In the genomic region with DNA sequence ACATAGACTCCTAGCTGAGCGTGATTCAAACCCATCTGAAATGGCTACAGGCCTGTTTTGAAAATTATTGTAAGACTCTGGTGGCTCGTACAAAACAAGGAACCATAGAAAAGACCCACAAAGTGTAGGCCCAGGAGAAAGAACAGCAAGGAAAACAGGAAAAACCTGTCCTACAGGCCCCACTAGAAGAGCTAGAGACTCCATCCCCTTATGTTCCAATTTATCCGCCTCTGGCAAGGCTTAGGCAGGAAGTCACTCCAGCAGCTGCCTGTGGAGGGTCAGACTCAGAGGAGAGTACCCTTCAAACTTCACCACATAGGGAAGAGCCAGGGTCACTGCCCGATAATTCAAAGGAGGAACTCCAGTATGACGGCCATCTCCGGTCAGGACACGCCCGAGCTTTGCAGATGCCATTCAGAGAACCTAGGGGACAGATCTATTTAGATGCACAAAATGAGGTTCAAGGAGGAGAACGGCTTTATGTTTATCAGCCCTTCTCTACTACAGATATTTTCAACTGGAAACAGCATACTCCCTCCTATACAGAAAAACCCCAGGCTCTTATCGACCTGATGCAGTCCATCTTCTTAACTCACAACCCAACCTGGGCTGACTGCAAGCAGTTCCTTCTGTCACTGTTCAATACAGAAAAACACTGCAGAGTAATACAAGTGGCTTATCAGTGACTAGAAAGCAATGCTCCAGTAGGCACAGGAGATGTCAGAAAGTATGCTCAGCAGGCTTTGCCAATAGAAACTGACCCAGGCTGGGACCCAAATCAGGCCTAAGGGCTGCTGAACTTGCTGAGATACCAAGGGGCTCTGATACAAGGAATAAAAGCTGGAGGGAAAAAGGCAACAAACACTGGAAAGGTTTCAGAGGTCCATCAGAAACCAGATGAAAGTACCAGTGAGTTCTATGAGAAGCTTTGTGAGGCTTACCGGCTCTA, we compare ENCODE assay signal across 21 cellular contexts. TPM values are rescaled to one million over a fixed set of nuclear protein-coding genes. Genes with fewer than 3 reads are reported as not detected.
DNase-seq lines count a peak whose midpoint lies in the region; ATAC-seq, FAIRE-seq and TF ChIP-seq lines count a peak whose summit lies in the region.
"Had no signal": no experiment of that assay in that cellular context is flagged by ENCODE, and none has a peak within 500 bp of the region (broad histone marks: within the 10 kb centered on the region; RNA-seq: fewer than 3 reads in every experiment).

No MANE protein-coding gene starts in this region.

- H3K27me3 Mint-ChIP-seq in Calu3 (ENCODE audit: unreplicated experiment) (no peaks in the 10 kb centered on the region), mesothelial cell of epicardium (ENCODE audit: low read depth) (no peaks in the 10 kb centered on the region)
- H3K27me3 Mint-ChIP-seq in activated CD4-positive, alpha-beta memory T cell treated with anti-CD3 and anti-CD28 coated beads for 36 hours: no peaks in the 10 kb centered on the region
- H3K27me3 Mint-ChIP-seq: CD4-positive, CD25-positive, alpha-beta regulatory T cell had no signal

- H3K9me3 ChIP-seq in K562 (replicated peaks; ENCODE audit: control insufficient read depth, insufficient read depth, low read depth, low read length): 0 out of 2 replicates have a peak, but pooled peaks cover 2% of the 10 kb centered on the region
- no peaks in the 10 kb centered on the region for H3K9me3 ChIP-seq in suprapubic skin
- H3K9me3 ChIP-seq: right atrium auricular region had no signal

- H3K4me3 Mint-ChIP-seq in Calu3 (ENCODE audit: low read depth, unreplicated experiment): peak overlapping the region; percentile 42
- no peak overlapping the region for H3K4me3 Mint-ChIP-seq in mesothelial cell of epicardium
- H3K4me3 Mint-ChIP-seq in activated CD4-positive, alpha-beta memory T cell treated with anti-CD3 and anti-CD28 coated beads for 36 hours: no peak overlapping the region
- H3K4me3 Mint-ChIP-seq: CD4-positive, CD25-positive, alpha-beta regulatory T cell; T-helper 17 cell had no signal

- H3K27me3 ChIP-seq in K562 (ENCODE audit: control insufficient read depth in 2 of 2, insufficient read depth in 2 of 2, low read length in 2 of 2) (no peaks in the 10 kb centered on the region), suprapubic skin (no peaks in the 10 kb centered on the region)
- H3K27me3 ChIP-seq: right atrium auricular region had no signal

- TF ChIP-seq EP300 in K562 (IDR thresholded peaks at IDR 0.05; ENCODE audit: low read length) (peak; percentile 90; the same call in 1 of the 2 replicates), suprapubic skin (IDR thresholded peaks at IDR 0.05) (no peak)

- peak overlapping the region; percentile 79 for H2AFZ ChIP-seq in K562 (ENCODE audit: low read depth, low read length)

- H3K36me3 Mint-ChIP-seq in Calu3 (ENCODE audit: insufficient read depth, unreplicated experiment) (peaks cover 17% of the 10 kb centered on the region), mesothelial cell of epicardium (no peaks in the 10 kb centered on the region)
- H3K36me3 Mint-ChIP-seq in activated CD4-positive, alpha-beta memory T cell treated with anti-CD3 and anti-CD28 coated beads for 36 hours: no peaks in the 10 kb centered on the region

- intact Hi-C loops in Calu3 (cut with micrococcal nuclease; ENCODE audit: unreplicated experiment) (no loop called here), K562 (cut with micrococcal nuclease) (loop anchor here (5.0 to 10.0 kb wide), 5 partner anchors 35 to 768 kb away; no protein-coding TSS in a partner anchor)
- intact Hi-C loops in activated CD4-positive, alpha-beta memory T cell treated with anti-CD3 and anti-CD28 coated beads for 36 hours (cut with micrococcal nuclease): no loop called here

- no peak for TF ChIP-seq CTCF in Calu3 (IDR thresholded peaks at IDR 0.05; ENCODE audit: unreplicated experiment)
- TF ChIP-seq CTCF in K562 (IDR thresholded peaks at IDR 0.05 in 2 of 3, conservative IDR thresholded peaks at IDR 0.05 in 1 of 3; ENCODE audit: insufficient read depth in 2 of 3, low read depth in 1 of 3, low read length in 3 of 3): no peak
- no peak for TF ChIP-seq CTCF in mesothelial cell of epicardium (IDR thresholded peaks at IDR 0.05; ENCODE audit: unreplicated experiment)
- TF ChIP-seq CTCF in suprapubic skin (IDR thresholded peaks at IDR 0.05): no peak

- peak overlapping the region in 1 of 2 experiments; percentile 62; a peak in 3 of 4 replicates for H3K9ac ChIP-seq in K562 (ENCODE audit: insufficient read depth in 1 of 2, low read depth in 2 of 2, low read length in 2 of 2)

- H3K4me2 ChIP-seq in K562 (ENCODE audit: insufficient read depth, low read length): peak overlapping the region; percentile 76

- WGBS in K562 (ENCODE audit: insufficient coverage, low coverage, missing lambda C conversion rate): 12% methylated on average over 11 of the region's 11 CpGs
- 72% methylated on average over 11 of the region's 11 CpGs for WGBS in suprapubic skin

- peak; percentile 76 for ATAC-seq in K562
- ATAC-seq: stimulated activated naive CD8-positive, alpha-beta T cell treated with anti-CD3 and anti-CD28 coated beads, Interleukin-15, Interleukin-2, amounts not matched to agents 100 U/mL and 50 U/mL, for 24 hours; T-helper 17 cell had no signal

- no peaks in the 10 kb centered on the region for H3K36me3 ChIP-seq in K562 (ENCODE audit: control insufficient read depth, insufficient read depth, low read length)
- no peaks in the 10 kb centered on the region for H3K36me3 ChIP-seq in suprapubic skin
- H3K36me3 ChIP-seq: right atrium auricular region had no signal

- no peak for TF ChIP-seq RAD21 in K562 (CRISPR knock-in tag; conservative IDR thresholded peaks at IDR 0.05 in 1 of 2, IDR thresholded peaks at IDR 0.05 in 1 of 2)

- no TSS peak for BruUV-seq in Calu3 (replicated peaks; lab: Mats Ljungman, UMichigan)
- BruUV-seq in K562 (replicated peaks; lab: Mats Ljungman, UMichigan): no TSS peak

- H3K9me3 Mint-ChIP-seq in Calu3 (ENCODE audit: low read depth, unreplicated experiment): no peaks in the 10 kb centered on the region
- peaks cover 41% of the 10 kb centered on the region for H3K9me3 Mint-ChIP-seq in mesothelial cell of epicardium
- no peaks in the 10 kb centered on the region for H3K9me3 Mint-ChIP-seq in activated CD4-positive, alpha-beta memory T cell treated with anti-CD3 and anti-CD28 coated beads for 36 hours

- H3K4me1 Mint-ChIP-seq in Calu3 (ENCODE audit: low read depth, unreplicated experiment) (peaks cover 43% of the 10 kb centered on the region), mesothelial cell of epicardium (peaks cover 15% of the 10 kb centered on the region)
- peaks cover 4% of the 10 kb centered on the region for H3K4me1 Mint-ChIP-seq in activated CD4-positive, alpha-beta memory T cell treated with anti-CD3 and anti-CD28 coated beads for 36 hours (ENCODE audit: low read depth)

- no peak overlapping the region for H3K4me3 ChIP-seq in K562
- no peak overlapping the region for H3K4me3 ChIP-seq in suprapubic skin
- H3K4me3 ChIP-seq: right atrium auricular region had no signal

- H3K27ac ChIP-seq in K562 (ENCODE audit: extremely low read depth, low read depth, low read length): peak overlapping the region; percentile 90
- no peak overlapping the region for H3K27ac ChIP-seq in suprapubic skin
- H3K27ac ChIP-seq: right atrium auricular region had no signal

- TF ChIP-seq POLR2A in K562 (conservative IDR thresholded peaks at IDR 0.05) (no peak), suprapubic skin (IDR thresholded peaks at IDR 0.05) (no peak)

- FAIRE-seq in K562 (lab: Jason Lieb, UNC): peak; percentile 91

- DNase-seq in Calu3 (peak; percentile 71), NCI-H2029 treated with DMSO at 0.1 percent for 48 hours (lab: John Stamatoyannopoulos, UW) (peak; percentile 11), K562 (ENCODE audit: extremely low read depth in 1 of 4, low spot score in 3 of 4) (peak; percentile 75 to 93 (median 82)), mesothelial cell of epicardium (ENCODE audit: low spot score in 2 of 2, unreplicated experiment in 2 of 2) (no peak), suprapubic skin (ENCODE audit: low spot score in 2 of 2) (no peak), ACHN (no peak), NCI-H524 (lab: John Stamatoyannopoulos, UW) (no peak)
- DNase-seq in activated CD4-positive, alpha-beta memory T cell treated with anti-CD3 and anti-CD28 coated beads for 36 hours: no peak
- DNase-seq: activated CD4-positive, CD25-positive, alpha-beta regulatory T cell treated with anti-CD3 and anti-CD28 coated beads, Interleukin-2, amount 50 U/mL, for 72 hours; activated effector memory CD4-positive, alpha-beta T cell treated with Interleukin-2 at 50 U/mL for 16 hours; amniotic stem cell; CD4-positive, CD25-positive, alpha-beta regulatory T cell; cerebellar nuclear complex; hippocampal formation; IMR-90; MV-4-11; NCI-H2171 treated with DMSO at 0.1 percent for 48 hours; SIG-M5; stimulated activated naive CD8-positive, alpha-beta T cell treated with anti-CD3 and anti-CD28 coated beads, Interleukin-15, Interleukin-2, amounts not matched to agents 100 U/mL and 50 U/mL, for 24 hours; T-helper 17 cell had no signal

- no peaks in the 10 kb centered on the region for H3K9me1 ChIP-seq in K562 (ENCODE audit: control insufficient read depth, insufficient read depth, low read length)

- CTCF ChIA-PET in Calu3 (lab: Charles Lee): no interaction called here
- CTCF ChIA-PET in K562 (lab: Yijun Ruan, JAX; ENCODE audit: low intra/inter-chr PET ratio): no interaction called here
- CTCF ChIA-PET in activated CD4-positive, alpha-beta memory T cell treated with anti-CD3 and anti-CD28 coated beads for 36 hours (lab: Charles Lee): no interaction called here

- in situ Hi-C loops in K562 (cut with MboI) (no loop called here), ACHN (cut with HindIII; ENCODE audit: low pct_ligation_motif_present, low pct_unique_long_range_greater_than_20kb, low sequenced_read_pairs) (no loop called here)

- H3K4me1 ChIP-seq in K562 (replicated peaks in 1 of 2; ENCODE audit: control insufficient read depth in 2 of 2, insufficient read depth in 2 of 2, low read length in 2 of 2) (peaks cover 29 to 51% of the 10 kb centered on the region in 2 experiments), suprapubic skin (no peaks in the 10 kb centered on the region)
- H3K4me1 ChIP-seq: right atrium auricular region had no signal

- H4K20me1 ChIP-seq in K562 (replicated peaks; ENCODE audit: control insufficient read depth, insufficient read depth, low read length): no peaks in the 10 kb centered on the region

- H3K79me2 ChIP-seq in K562 (ENCODE audit: control insufficient read depth, insufficient read depth, low read length): no peaks in the 10 kb centered on the region; the same call in 2 of the 3 replicates

- POLR2A ChIA-PET in K562 (lab: Yijun Ruan, JAX): interaction anchor here (0.5 to 1.8 kb wide), 5 partner anchors 8 to 32 kb away, joined by 3 to 8 read pairs (median 3); no protein-coding TSS in a partner anchor
- POLR2A ChIA-PET in activated CD4-positive, alpha-beta memory T cell treated with anti-CD3 and anti-CD28 coated beads for 36 hours (lab: Charles Lee): no interaction called here

- H3K27ac Mint-ChIP-seq in Calu3 (ENCODE audit: unreplicated experiment) (peak overlapping the region; percentile 45), mesothelial cell of epicardium (peak overlapping the region; percentile 26)
- H3K27ac Mint-ChIP-seq in activated CD4-positive, alpha-beta memory T cell treated with anti-CD3 and anti-CD28 coated beads for 36 hours: no peak overlapping the region
- H3K27ac Mint-ChIP-seq: T-helper 17 cell had no signal

RNA-seq across cellular contexts. Expression of a gene that starts 8.6 kb away (rescaled TPM):
- total RNA-seq in Calu3 (2022) (16.9 and 27.2 TPM in 2 replicates), K562 (2014; rRNA removed) (6.9 and 9.7 TPM in 2 replicates), K562 (2014; rRNA removed; fragmentation: Illumina TruSeq; extraction: Trizol) (23.9 and 32.4 TPM in 2 replicates), K562 (2015; rRNA removed; fragmentation: Illumina TruSeq; extraction: Trizol) (17.0 and 18.3 TPM in 2 replicates), K562 (2021) (13.9 and 15.4 TPM in 2 replicates), mesothelial cell of epicardium (34.7 to 42.0 TPM (median 35.1 TPM) in 3 replicates), suprapubic skin (10 to 100 TPM; 14.3 to 63.3 (median 28.7) TPM)
- total RNA-seq in K562 (2011; cell fraction: chromatin; rRNA removed; ENCODE audit: low replicate concordance): 23.4 and 28.6 TPM in 2 replicates
- total RNA-seq in K562 (2011; cell fraction: nucleolus; rRNA removed): 9.3 and 9.8 TPM in 2 replicates
- 11.1 and 13.1 TPM in 2 replicates for total RNA-seq in K562 (2011; cell fraction: nucleoplasm; rRNA removed)
- polyA plus RNA-seq in K562 (2011; rRNA removed) (16.8 and 17.7 TPM in 2 replicates), K562 (2014; fragmentation: Illumina TruSeq; extraction: Trizol) (14.8 and 16.9 TPM in 2 replicates), K562 (2014; fragmentation: Nextera tagmentation; extraction: Ambion mirVana) (10 to 100 TPM in 1 of 2 experiments, 1 to 10 TPM in 1; 9.8 to 13.1 TPM), K562 (2014; rRNA removed) (12.7 and 14.0 TPM in 2 replicates)
- 2.4 and 8.5 TPM in 2 replicates for polyA plus RNA-seq in K562 (2011; cell fraction: cytosol; rRNA removed)
- polyA plus RNA-seq in K562 (2011; cell fraction: nucleus; rRNA removed): 10.7 and 20.6 TPM in 2 replicates
- polyA plus RNA-seq in K562 (2012): 8.7 and 20.1 TPM in 2 replicates
- polyA minus RNA-seq in K562 (2011; rRNA and poly(A)+ RNA removed): 23.5 and 37.2 TPM in 2 replicates
- 8.6 and 12.9 TPM in 2 replicates for polyA minus RNA-seq in K562 (2011; cell fraction: cytosol; rRNA and poly(A)+ RNA removed)
- 7.9 and 18.4 TPM in 2 replicates for polyA minus RNA-seq in K562 (2011; cell fraction: nucleus; rRNA and poly(A)+ RNA removed)
- 1 to 10 TPM; 6.4 to 7.3 TPM for total RNA-seq in activated CD4-positive, alpha-beta memory T cell treated with anti-CD3 and anti-CD28 coated beads for 36 hours

Comparison
In these comparisons a context has a peak if more than half of its experiments do, and no peak if none do; other contexts are left out.
1. DNase-seq: peak in Calu3 (single experiment), NCI-H2029 treated with DMSO at 0.1 percent for 48 hours (single experiment) and K562 (4 of 4); none in mesothelial cell of epicardium (0 of 2), suprapubic skin (0 of 2), ACHN (single experiment), NCI-H524 (0 of 2) and activated CD4-positive, alpha-beta memory T cell treated with anti-CD3 and anti-CD28 coated beads for 36 hours (single experiment).